In the genomic region with DNA sequence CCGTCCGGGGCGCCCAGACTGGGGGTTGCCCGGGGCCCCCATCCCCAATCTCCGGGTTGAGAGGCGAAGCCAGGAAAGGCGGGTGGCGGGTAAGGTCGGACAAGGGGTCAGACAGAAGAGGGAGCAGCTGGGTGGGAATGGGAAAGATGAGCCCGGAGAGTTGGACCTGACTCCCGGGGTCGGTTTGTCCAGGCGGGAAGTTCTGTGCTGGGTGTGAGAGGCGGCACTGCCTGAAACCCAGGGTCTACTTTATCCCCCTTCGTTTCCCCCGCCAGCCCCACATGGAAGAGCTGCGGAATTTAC, we compare ENCODE assay signal across 1 cellular context.
A peak's percentile ranks its signal among the peaks of the same experiment; 100 is the strongest.
TF ChIP-seq lines count a peak whose summit lies in the region.

No MANE protein-coding gene starts in this region.

TF ChIP-seq in K562, 482 proteins besides CTCF, POLR2A, EP300 and RAD21 (continues in another document):
- TF ChIP-seq ATF6 (CRISPR knock-in tag; IDR thresholded peaks at IDR 0.05) (no peak), LEF1 (IDR thresholded peaks at IDR 0.05) (0 out of 2 replicates have a peak, but pooled peaks have one; percentile 6), PRMT5 (CRISPR knock-in tag; IDR thresholded peaks at IDR 0.05) (no peak), ZNF766 (CRISPR knock-in tag; conservative IDR thresholded peaks at IDR 0.05) (no peak), KHSRP (IDR thresholded peaks at IDR 0.05) (no peak), ZNF140 (CRISPR knock-in tag; IDR thresholded peaks at IDR 0.05) (no peak), NFXL1 (CRISPR knock-in tag; IDR thresholded peaks at IDR 0.05) (no peak), TEAD1 (CRISPR knock-in tag; IDR thresholded peaks at IDR 0.05) (peak in 1 of 2 experiments; percentile 43; a peak in 2 of 4 replicates), FOXJ2 (tag; IDR thresholded peaks at IDR 0.05) (no peak), ARID2 (IDR thresholded peaks at IDR 0.05) (0 out of 2 replicates have a peak, but pooled peaks have one; percentile 3), TCFL5 (CRISPR knock-in tag; conservative IDR thresholded peaks at IDR 0.05) (no peak), CBX2 (IDR thresholded peaks at IDR 0.05; ENCODE audit: insufficient read depth, low read length, poor library complexity, severe bottlenecking) (no peak), SMAD1 (IDR thresholded peaks at IDR 0.05; ENCODE audit: low read depth, low read length, partially characterized antibody) (no peak), POLR2AphosphoS5 (IDR thresholded peaks at IDR 0.05; ENCODE audit: control insufficient read depth, insufficient read depth, low read depth, low read length) (no peak), DPF2 (IDR thresholded peaks at IDR 0.05) (0 out of 2 replicates have a peak, but pooled peaks have one; percentile 34), ZC3H11A (IDR thresholded peaks at IDR 0.05; ENCODE audit: low read depth, low read length) (no peak), CREB3 (tag; conservative IDR thresholded peaks at IDR 0.05; ENCODE audit: low read depth) (no peak), GABPB1 (CRISPR knock-in tag; IDR thresholded peaks at IDR 0.05) (no peak), CEBPG (CRISPR knock-in tag; IDR thresholded peaks at IDR 0.05) (no peak), CEBPG (tag; conservative IDR thresholded peaks at IDR 0.05 in 1 of 2, IDR thresholded peaks at IDR 0.05 in 1 of 2) (no peak), NFE2L1 (tag; IDR thresholded peaks at IDR 0.05; ENCODE audit: borderline replicate concordance, low read depth) (no peak), TRIM24 (IDR thresholded peaks at IDR 0.05) (0 out of 4 replicates have a peak, but pooled peaks of 1 of the 2 experiments have one; percentile 6), MEF2D (tag; conservative IDR thresholded peaks at IDR 0.05; ENCODE audit: low read depth) (no peak), COPS2 (conservative IDR thresholded peaks at IDR 0.05) (no peak), SRF (CRISPR knock-in tag; IDR thresholded peaks at IDR 0.05) (no peak), IFI16 (CRISPR knock-in tag; IDR thresholded peaks at IDR 0.05) (no peak), TSHZ1 (CRISPR knock-in tag; IDR thresholded peaks at IDR 0.05) (no peak), STAG1 (CRISPR knock-in tag; IDR thresholded peaks at IDR 0.05; ENCODE audit: borderline replicate concordance) (no peak), HDAC2 (IDR thresholded peaks at IDR 0.05) (no peak), SIX5 (IDR thresholded peaks at IDR 0.05; ENCODE audit: borderline replicate concordance in 1 of 2, insufficient read depth in 1 of 2, low read depth in 1 of 2, low read length in 2 of 2) (no peak), RFX5 (IDR thresholded peaks at IDR 0.05; ENCODE audit: low read depth, low read length) (no peak), CHD2 (IDR thresholded peaks at IDR 0.05; ENCODE audit: low read depth, low read length) (no peak), TAF1 (IDR thresholded peaks at IDR 0.05; ENCODE audit: control insufficient read depth, extremely low read depth, insufficient read depth, low read length, severe bottlenecking) (peak; percentile 30), CC2D1A (IDR thresholded peaks at IDR 0.05) (no peak)
- TF ChIP-seq, protein P1, sequence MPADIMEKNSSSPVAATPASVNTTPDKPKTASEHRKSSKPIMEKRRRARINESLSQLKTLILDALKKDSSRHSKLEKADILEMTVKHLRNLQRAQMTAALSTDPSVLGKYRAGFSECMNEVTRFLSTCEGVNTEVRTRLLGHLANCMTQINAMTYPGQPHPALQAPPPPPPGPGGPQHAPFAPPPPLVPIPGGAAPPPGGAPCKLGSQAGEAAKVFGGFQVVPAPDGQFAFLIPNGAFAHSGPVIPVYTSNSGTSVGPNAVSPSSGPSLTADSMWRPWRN (IDR thresholded peaks at IDR 0.05; ENCODE audit: low read depth): no peak
- TF ChIP-seq, protein P2, sequence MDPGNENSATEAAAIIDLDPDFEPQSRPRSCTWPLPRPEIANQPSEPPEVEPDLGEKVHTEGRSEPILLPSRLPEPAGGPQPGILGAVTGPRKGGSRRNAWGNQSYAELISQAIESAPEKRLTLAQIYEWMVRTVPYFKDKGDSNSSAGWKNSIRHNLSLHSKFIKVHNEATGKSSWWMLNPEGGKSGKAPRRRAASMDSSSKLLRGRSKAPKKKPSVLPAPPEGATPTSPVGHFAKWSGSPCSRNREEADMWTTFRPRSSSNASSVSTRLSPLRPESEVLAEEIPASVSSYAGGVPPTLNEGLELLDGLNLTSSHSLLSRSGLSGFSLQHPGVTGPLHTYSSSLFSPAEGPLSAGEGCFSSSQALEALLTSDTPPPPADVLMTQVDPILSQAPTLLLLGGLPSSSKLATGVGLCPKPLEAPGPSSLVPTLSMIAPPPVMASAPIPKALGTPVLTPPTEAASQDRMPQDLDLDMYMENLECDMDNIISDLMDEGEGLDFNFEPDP (CRISPR knock-in tag; IDR thresholded peaks at IDR 0.05): no peak
- TF ChIP-seq, protein P3, sequence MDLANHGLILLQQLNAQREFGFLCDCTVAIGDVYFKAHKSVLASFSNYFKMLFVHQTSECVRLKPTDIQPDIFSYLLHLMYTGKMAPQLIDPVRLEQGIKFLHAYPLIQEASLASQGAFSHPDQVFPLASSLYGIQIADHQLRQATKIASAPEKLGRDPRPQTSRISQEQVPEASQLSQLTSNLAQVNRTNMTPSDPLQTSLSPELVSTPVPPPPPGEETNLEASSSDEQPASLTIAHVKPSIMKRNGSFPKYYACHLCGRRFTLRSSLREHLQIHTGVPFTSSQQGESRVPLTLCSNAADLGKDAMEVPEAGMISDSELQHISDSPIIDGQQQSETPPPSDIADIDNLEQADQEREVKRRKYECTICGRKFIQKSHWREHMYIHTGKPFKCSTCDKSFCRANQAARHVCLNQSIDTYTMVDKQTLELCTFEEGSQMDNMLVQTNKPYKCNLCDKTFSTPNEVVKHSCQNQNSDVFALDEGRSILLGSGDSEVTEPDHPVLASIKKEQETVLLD (IDR thresholded peaks at IDR 0.05): peak; percentile 13; the same call in 1 of the 2 replicates
- TF ChIP-seq, protein P4, sequence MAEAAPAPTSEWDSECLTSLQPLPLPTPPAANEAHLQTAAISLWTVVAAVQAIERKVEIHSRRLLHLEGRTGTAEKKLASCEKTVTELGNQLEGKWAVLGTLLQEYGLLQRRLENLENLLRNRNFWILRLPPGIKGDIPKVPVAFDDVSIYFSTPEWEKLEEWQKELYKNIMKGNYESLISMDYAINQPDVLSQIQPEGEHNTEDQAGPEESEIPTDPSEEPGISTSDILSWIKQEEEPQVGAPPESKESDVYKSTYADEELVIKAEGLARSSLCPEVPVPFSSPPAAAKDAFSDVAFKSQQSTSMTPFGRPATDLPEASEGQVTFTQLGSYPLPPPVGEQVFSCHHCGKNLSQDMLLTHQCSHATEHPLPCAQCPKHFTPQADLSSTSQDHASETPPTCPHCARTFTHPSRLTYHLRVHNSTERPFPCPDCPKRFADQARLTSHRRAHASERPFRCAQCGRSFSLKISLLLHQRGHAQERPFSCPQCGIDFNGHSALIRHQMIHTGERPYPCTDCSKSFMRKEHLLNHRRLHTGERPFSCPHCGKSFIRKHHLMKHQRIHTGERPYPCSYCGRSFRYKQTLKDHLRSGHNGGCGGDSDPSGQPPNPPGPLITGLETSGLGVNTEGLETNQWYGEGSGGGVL (CRISPR knock-in tag; IDR thresholded peaks at IDR 0.05): no peak
- TF ChIP-seq, protein P5, sequence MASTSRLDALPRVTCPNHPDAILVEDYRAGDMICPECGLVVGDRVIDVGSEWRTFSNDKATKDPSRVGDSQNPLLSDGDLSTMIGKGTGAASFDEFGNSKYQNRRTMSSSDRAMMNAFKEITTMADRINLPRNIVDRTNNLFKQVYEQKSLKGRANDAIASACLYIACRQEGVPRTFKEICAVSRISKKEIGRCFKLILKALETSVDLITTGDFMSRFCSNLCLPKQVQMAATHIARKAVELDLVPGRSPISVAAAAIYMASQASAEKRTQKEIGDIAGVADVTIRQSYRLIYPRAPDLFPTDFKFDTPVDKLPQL (IDR thresholded peaks at IDR 0.05; ENCODE audit: extremely low read depth, insufficient read length): no peak
- TF ChIP-seq, protein P6, sequence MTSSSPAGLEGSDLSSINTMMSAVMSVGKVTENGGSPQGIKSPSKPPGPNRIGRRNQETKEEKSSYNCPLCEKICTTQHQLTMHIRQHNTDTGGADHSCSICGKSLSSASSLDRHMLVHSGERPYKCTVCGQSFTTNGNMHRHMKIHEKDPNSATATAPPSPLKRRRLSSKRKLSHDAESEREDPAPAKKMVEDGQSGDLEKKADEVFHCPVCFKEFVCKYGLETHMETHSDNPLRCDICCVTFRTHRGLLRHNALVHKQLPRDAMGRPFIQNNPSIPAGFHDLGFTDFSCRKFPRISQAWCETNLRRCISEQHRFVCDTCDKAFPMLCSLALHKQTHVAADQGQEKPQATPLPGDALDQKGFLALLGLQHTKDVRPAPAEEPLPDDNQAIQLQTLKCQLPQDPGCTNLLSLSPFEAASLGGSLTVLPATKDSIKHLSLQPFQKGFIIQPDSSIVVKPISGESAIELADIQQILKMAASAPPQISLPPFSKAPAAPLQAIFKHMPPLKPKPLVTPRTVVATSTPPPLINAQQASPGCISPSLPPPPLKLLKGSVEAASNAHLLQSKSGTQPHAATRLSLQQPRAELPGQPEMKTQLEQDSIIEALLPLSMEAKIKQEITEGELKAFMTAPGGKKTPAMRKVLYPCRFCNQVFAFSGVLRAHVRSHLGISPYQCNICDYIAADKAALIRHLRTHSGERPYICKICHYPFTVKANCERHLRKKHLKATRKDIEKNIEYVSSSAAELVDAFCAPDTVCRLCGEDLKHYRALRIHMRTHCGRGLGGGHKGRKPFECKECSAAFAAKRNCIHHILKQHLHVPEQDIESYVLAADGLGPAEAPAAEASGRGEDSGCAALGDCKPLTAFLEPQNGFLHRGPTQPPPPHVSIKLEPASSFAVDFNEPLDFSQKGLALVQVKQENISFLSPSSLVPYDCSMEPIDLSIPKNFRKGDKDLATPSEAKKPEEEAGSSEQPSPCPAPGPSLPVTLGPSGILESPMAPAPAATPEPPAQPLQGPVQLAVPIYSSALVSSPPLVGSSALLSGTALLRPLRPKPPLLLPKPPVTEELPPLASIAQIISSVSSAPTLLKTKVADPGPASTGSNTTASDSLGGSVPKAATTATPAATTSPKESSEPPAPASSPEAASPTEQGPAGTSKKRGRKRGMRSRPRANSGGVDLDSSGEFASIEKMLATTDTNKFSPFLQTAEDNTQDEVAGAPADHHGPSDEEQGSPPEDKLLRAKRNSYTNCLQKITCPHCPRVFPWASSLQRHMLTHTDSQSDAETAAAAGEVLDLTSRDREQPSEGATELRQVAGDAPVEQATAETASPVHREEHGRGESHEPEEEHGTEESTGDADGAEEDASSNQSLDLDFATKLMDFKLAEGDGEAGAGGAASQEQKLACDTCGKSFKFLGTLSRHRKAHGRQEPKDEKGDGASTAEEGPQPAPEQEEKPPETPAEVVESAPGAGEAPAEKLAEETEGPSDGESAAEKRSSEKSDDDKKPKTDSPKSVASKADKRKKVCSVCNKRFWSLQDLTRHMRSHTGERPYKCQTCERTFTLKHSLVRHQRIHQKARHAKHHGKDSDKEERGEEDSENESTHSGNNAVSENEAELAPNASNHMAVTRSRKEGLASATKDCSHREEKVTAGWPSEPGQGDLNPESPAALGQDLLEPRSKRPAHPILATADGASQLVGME (CRISPR knock-in tag; IDR thresholded peaks at IDR 0.05): no peak
- TF ChIP-seq, protein P7, sequence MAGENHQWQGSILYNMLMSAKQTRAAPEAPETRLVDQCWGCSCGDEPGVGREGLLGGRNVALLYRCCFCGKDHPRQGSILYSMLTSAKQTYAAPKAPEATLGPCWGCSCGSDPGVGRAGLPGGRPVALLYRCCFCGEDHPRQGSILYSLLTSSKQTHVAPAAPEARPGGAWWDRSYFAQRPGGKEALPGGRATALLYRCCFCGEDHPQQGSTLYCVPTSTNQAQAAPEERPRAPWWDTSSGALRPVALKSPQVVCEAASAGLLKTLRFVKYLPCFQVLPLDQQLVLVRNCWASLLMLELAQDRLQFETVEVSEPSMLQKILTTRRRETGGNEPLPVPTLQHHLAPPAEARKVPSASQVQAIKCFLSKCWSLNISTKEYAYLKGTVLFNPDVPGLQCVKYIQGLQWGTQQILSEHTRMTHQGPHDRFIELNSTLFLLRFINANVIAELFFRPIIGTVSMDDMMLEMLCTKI (IDR thresholded peaks at IDR 0.05; ENCODE audit: partially characterized antibody): no peak
